ENCODE assay signal across 7 cellular contexts in genomic region chr3:195150194-195151118, GRCh38.
DNase-seq lines count a peak whose midpoint lies in the region; ATAC-seq and TF ChIP-seq lines count a peak whose summit lies in the region.

No MANE protein-coding gene starts in this region.

- peak; percentile 35 for ATAC-seq in GM18909 (IDR thresholded peaks at IDR 0.05; ENCODE audit: poor library complexity, unreplicated experiment)
- peak; percentile 49 for ATAC-seq in activated B cell treated with CpG ODN at 0.5 μM for 24 hours (ENCODE audit: low read depth)
- peak; percentile 69 to 75 for ATAC-seq in natural killer cell treated with Interleukin-12 subunit alpha and Interleukin-12 subunit beta and Interleukin-15 and Interleukin-18, amount 100 ng/mL, for 72 hours

- DNase-seq in activated B cell treated with CpG ODN at 0.5 μM for 24 hours (no peak), fibroblast of the conjunctiva (ENCODE audit: low read depth) (peak; percentile 45), kidney glomerular epithelial cell (lab: John Stamatoyannopoulos, UW) (no peak), islet precursor cell (no peak)
- DNase-seq in natural killer cell treated with Interleukin-12 subunit alpha and Interleukin-12 subunit beta and Interleukin-15 and Interleukin-18, amount 100 ng/mL, for 72 hours (ENCODE audit: low spot score): no peak

- no peaks in the 10 kb centered on the region for H3K9me3 Mint-ChIP-seq in activated B cell treated with CpG ODN at 0.5 μM for 24 hours
- H3K9me3 Mint-ChIP-seq in natural killer cell treated with Interleukin-12 subunit alpha and Interleukin-12 subunit beta and Interleukin-15 and Interleukin-18, amount 100 ng/mL, for 72 hours: no peaks in the 10 kb centered on the region

- H3K9me3 ChIP-seq in HUES64 (ENCODE audit: insufficient read depth, low read depth, low read length): no peaks in the 10 kb centered on the region

- CTCF ChIA-PET in activated B cell treated with CpG ODN at 0.5 μM for 24 hours (lab: Charles Lee): no interaction called here

- intact Hi-C loops in activated B cell treated with CpG ODN at 0.5 μM for 24 hours (cut with micrococcal nuclease): loop anchor here (10.0 kb wide), 1 partner anchor 1046 kb away; no protein-coding TSS in a partner anchor

- peaks cover 72% of the 10 kb centered on the region for H3K4me1 ChIP-seq in HUES64 (ENCODE audit: insufficient read depth, low read length)

- H3K27ac ChIP-seq in HUES64 (ENCODE audit: low read depth, low read length): peak overlapping the region; percentile 86

- no peaks in the 10 kb centered on the region for H3K27me3 Mint-ChIP-seq in activated B cell treated with CpG ODN at 0.5 μM for 24 hours
- no peaks in the 10 kb centered on the region for H3K27me3 Mint-ChIP-seq in natural killer cell treated with Interleukin-12 subunit alpha and Interleukin-12 subunit beta and Interleukin-15 and Interleukin-18, amount 100 ng/mL, for 72 hours

- peak overlapping the region; percentile 80 for H3K27ac Mint-ChIP-seq in activated B cell treated with CpG ODN at 0.5 μM for 24 hours
- H3K27ac Mint-ChIP-seq in natural killer cell treated with Interleukin-12 subunit alpha and Interleukin-12 subunit beta and Interleukin-15 and Interleukin-18, amount 100 ng/mL, for 72 hours: peak overlapping the region; percentile 79 to 84

- H3K4me1 Mint-ChIP-seq in activated B cell treated with CpG ODN at 0.5 μM for 24 hours: peaks cover 90% of the 10 kb centered on the region
- peaks cover 46 to 59% of the 10 kb centered on the region in 2 donors for H3K4me1 Mint-ChIP-seq in natural killer cell treated with Interleukin-12 subunit alpha and Interleukin-12 subunit beta and Interleukin-15 and Interleukin-18, amount 100 ng/mL, for 72 hours (ENCODE audit: low read depth in 2 of 2)

- no peaks in the 10 kb centered on the region for H3K36me3 ChIP-seq in HUES64 (ENCODE audit: insufficient read depth, low read length)

- H3K4me3 Mint-ChIP-seq in activated B cell treated with CpG ODN at 0.5 μM for 24 hours: peak overlapping the region; percentile 79
- peak overlapping the region; percentile 91 for H3K4me3 Mint-ChIP-seq in natural killer cell treated with Interleukin-12 subunit alpha and Interleukin-12 subunit beta and Interleukin-15 and Interleukin-18, amount 100 ng/mL, for 72 hours

- peak overlapping the region; percentile 49; the same call in 1 of the 2 replicates for H3K9ac ChIP-seq in HUES64 (ENCODE audit: low read depth, low read length)

- H3K4me3 ChIP-seq in HUES64 (ENCODE audit: low read length): peak overlapping the region; percentile 36

- POLR2A ChIA-PET in activated B cell treated with CpG ODN at 0.5 μM for 24 hours (lab: Charles Lee): interaction anchor here (0.6 to 1.6 kb wide), 12 partner anchors 9 to 734 kb away, joined by 3 to 11 read pairs (median 4); partner anchors contain the start of genes FAM43A and LSG1

- H3K36me3 Mint-ChIP-seq in activated B cell treated with CpG ODN at 0.5 μM for 24 hours (ENCODE audit: low read depth): no peaks in the 10 kb centered on the region
- no peaks in the 10 kb centered on the region for H3K36me3 Mint-ChIP-seq in natural killer cell treated with Interleukin-12 subunit alpha and Interleukin-12 subunit beta and Interleukin-15 and Interleukin-18, amount 100 ng/mL, for 72 hours

- WGBS in HUES64: 13% methylated on average over 20 of the region's 20 CpGs

- TF ChIP-seq CTCF in activated B cell treated with CpG ODN at 0.5 μM for 24 hours (IDR thresholded peaks at IDR 0.05): no peak

- H3K27me3 ChIP-seq in HUES64 (ENCODE audit: insufficient read depth, low read length): no peaks in the 10 kb centered on the region
